9 cellular contexts compared by ENCODE assay signal in the genomic region with DNA sequence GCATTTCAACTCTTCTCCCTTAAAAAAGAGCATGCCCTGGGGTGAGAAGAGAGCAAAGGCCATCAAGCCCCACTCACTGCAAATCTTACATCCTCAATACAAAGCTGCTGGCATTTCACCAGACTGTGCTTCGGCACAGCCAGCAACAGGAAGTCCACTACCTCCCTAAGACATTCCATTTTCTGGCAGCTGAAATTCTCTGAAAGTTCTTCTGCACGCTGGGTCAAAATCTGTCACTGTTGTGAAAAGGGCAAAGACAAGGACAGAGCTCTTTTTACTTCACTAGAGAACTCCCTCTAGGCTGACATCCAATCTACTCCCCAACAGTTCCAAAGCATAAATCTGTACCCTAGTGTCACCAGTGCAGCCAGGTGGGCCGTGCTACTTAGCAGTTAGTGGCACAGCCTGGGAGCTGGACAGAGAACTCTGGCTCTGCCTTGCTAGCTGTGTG. TPM values are rescaled to one million over a fixed set of nuclear protein-coding genes. Genes with fewer than 3 reads are reported as not detected.
A peak's percentile ranks its signal among the peaks of the same experiment; 100 is the strongest.
DNase-seq lines count a peak whose midpoint lies in the region; ATAC-seq, FAIRE-seq and TF ChIP-seq lines count a peak whose summit lies in the region.
"Had no signal": no experiment of that assay in that cellular context is flagged by ENCODE, and none has a peak within 500 bp of the region (broad histone marks: within the 10 kb centered on the region; RNA-seq: fewer than 3 reads in every experiment).

No MANE protein-coding gene starts in this region.

- H3K9me1 ChIP-seq in K562 (ENCODE audit: control insufficient read depth, insufficient read depth, low read length) = no peaks in the 10 kb centered on the region

- CTCF ChIA-PET in K562 (lab: Yijun Ruan, JAX; ENCODE audit: low intra/inter-chr PET ratio) = no interaction called here

- no peak overlapping the region for H3K4me2 ChIP-seq in K562 (ENCODE audit: insufficient read depth, low read length)

- H3K4me1 ChIP-seq in K562 (replicated peaks in 1 of 2; ENCODE audit: control insufficient read depth in 2 of 2, insufficient read depth in 2 of 2, low read length in 2 of 2) (no peaks in the 10 kb centered on the region; a peak in 1 of 5 replicates), thoracic aorta (ENCODE audit: control insufficient read depth in 1 of 2, low read depth in 2 of 2) (peaks cover 29 to 50% of the 10 kb centered on the region in 2 donors)

- no peak for FAIRE-seq in K562 (lab: Jason Lieb, UNC)

- H3K36me3 Mint-ChIP-seq in activated naive CD4-positive, alpha-beta T cell treated with anti-CD3 and anti-CD28 coated beads, Interleukin-2, amount 50 U/mL, for 24 hours = peaks cover 17% of the 10 kb centered on the region

- no peak overlapping the region for H3K4me3 Mint-ChIP-seq in activated naive CD4-positive, alpha-beta T cell treated with anti-CD3 and anti-CD28 coated beads, Interleukin-2, amount 50 U/mL, for 24 hours

- peaks cover 2% of the 10 kb centered on the region; the same call in 1 of the 3 replicates for H3K79me2 ChIP-seq in K562 (ENCODE audit: control insufficient read depth, insufficient read depth, low read length)

- BruUV-seq in K562 (replicated peaks; lab: Mats Ljungman, UMichigan) = no TSS peak

- H3K9me3 ChIP-seq in K562 (replicated peaks; ENCODE audit: control insufficient read depth, insufficient read depth, low read depth, low read length) = no peaks in the 10 kb centered on the region
- no peaks in the 10 kb centered on the region for H3K9me3 ChIP-seq in thoracic aorta

- H3K9ac ChIP-seq in K562 (ENCODE audit: insufficient read depth in 1 of 2, low read depth in 2 of 2, low read length in 2 of 2) = no peak overlapping the region

- POLR2A ChIA-PET in K562 (lab: Yijun Ruan, JAX) = interaction anchor here (1.4 kb wide), 1 partner anchor 11 kb away, joined by 4 read pairs; no protein-coding TSS in a partner anchor

- H3K27ac Mint-ChIP-seq in activated naive CD4-positive, alpha-beta T cell treated with anti-CD3 and anti-CD28 coated beads, Interleukin-2, amount 50 U/mL, for 24 hours = peak overlapping the region; percentile 6

- H3K36me3 ChIP-seq in K562 (ENCODE audit: control insufficient read depth, insufficient read depth, low read length) (peaks cover 6% of the 10 kb centered on the region; the same call in 2 of the 3 replicates), thoracic aorta (no peaks in the 10 kb centered on the region)

- peaks cover 7% of the 10 kb centered on the region; the same call in 1 of the 2 replicates for H4K20me1 ChIP-seq in K562 (replicated peaks; ENCODE audit: control insufficient read depth, insufficient read depth, low read length)

- in situ Hi-C loops in K562 (cut with MboI) = no loop called here

- no peaks in the 10 kb centered on the region for H3K27me3 Mint-ChIP-seq in activated naive CD4-positive, alpha-beta T cell treated with anti-CD3 and anti-CD28 coated beads, Interleukin-2, amount 50 U/mL, for 24 hours

- no peaks in the 10 kb centered on the region for H3K27me3 ChIP-seq in K562 (ENCODE audit: control insufficient read depth in 2 of 2, insufficient read depth in 2 of 2, low read length in 2 of 2)
- H3K27me3 ChIP-seq in thoracic aorta (replicated peaks; ENCODE audit: insufficient read depth) = no peaks in the 10 kb centered on the region

- ATAC-seq in K562 (peak; percentile 44; the same call in 2 of the 3 replicates), left colon (peak; percentile 35), thoracic aorta (ENCODE audit: insufficient number of reproducible peaks, low FRiP score, low read depth) (no peak)

- H3K4me3 ChIP-seq in K562 (no peak overlapping the region), thoracic aorta (peak overlapping the region; percentile 6)

- H3K27ac ChIP-seq in K562 (ENCODE audit: extremely low read depth, low read depth, low read length) = no peak overlapping the region
- peak overlapping the region; percentile 7 to 14 for H3K27ac ChIP-seq in thoracic aorta

- no peak for DNase-seq in activated naive CD4-positive, alpha-beta T cell treated with Interleukin-2 at 50 U/mL for 16 hours
- DNase-seq in K562 (ENCODE audit: extremely low read depth in 1 of 4, low spot score in 3 of 4) (no peak), left colon (peak in 1 of 2 donors; percentile 25), thoracic aorta (ENCODE audit: low spot score) (no peak), GM20000 (ENCODE audit: low spot score) (no peak), GM19240 (ENCODE audit: insufficient read length, low spot score) (no peak), activated T-cell treated with anti-CD3 and anti-CD28 coated beads for 4 hours (no peak)
- DNase-seq: stimulated activated CD4-positive, alpha-beta T cell treated with anti-CD3 and anti-CD28 coated beads, Interleukin-4, amount 100 ng/mL, for 1 hour had no signal

- TF ChIP-seq CTCF in K562 (IDR thresholded peaks at IDR 0.05 in 2 of 3, conservative IDR thresholded peaks at IDR 0.05 in 1 of 3; ENCODE audit: insufficient read depth in 2 of 3, low read depth in 1 of 3, low read length in 3 of 3) (no peak), thoracic aorta (IDR thresholded peaks at IDR 0.05) (no peak), GM20000 (IDR thresholded peaks at IDR 0.05; ENCODE audit: extremely low read depth, missing control alignments) (no peak)

- WGBS in K562 (ENCODE audit: insufficient coverage, low coverage, missing lambda C conversion rate) = 59% methylated on average over 3 of the region's 3 CpGs

- intact Hi-C loops in K562 (cut with micrococcal nuclease) = no loop called here
- intact Hi-C loops in left colon (cut with DNase I, micrococcal nuclease) = no loop called here

- peaks cover 73% of the 10 kb centered on the region for H3K4me1 Mint-ChIP-seq in activated naive CD4-positive, alpha-beta T cell treated with anti-CD3 and anti-CD28 coated beads, Interleukin-2, amount 50 U/mL, for 24 hours

- TF ChIP-seq RAD21 in K562 (CRISPR knock-in tag; conservative IDR thresholded peaks at IDR 0.05 in 1 of 2, IDR thresholded peaks at IDR 0.05 in 1 of 2) = no peak

- no peaks in the 10 kb centered on the region for H3K9me3 Mint-ChIP-seq in activated naive CD4-positive, alpha-beta T cell treated with anti-CD3 and anti-CD28 coated beads, Interleukin-2, amount 50 U/mL, for 24 hours

- TF ChIP-seq POLR2A in K562 (conservative IDR thresholded peaks at IDR 0.05) = no peak

- H2AFZ ChIP-seq in K562 (ENCODE audit: low read depth, low read length) = no peak overlapping the region

- TF ChIP-seq EP300 in K562 (IDR thresholded peaks at IDR 0.05; ENCODE audit: low read length) = no peak

TF ChIP-seq in K562, 482 proteins besides CTCF, POLR2A, EP300 and RAD21 (continues in another document):
- TF ChIP-seq, protein P1, sequence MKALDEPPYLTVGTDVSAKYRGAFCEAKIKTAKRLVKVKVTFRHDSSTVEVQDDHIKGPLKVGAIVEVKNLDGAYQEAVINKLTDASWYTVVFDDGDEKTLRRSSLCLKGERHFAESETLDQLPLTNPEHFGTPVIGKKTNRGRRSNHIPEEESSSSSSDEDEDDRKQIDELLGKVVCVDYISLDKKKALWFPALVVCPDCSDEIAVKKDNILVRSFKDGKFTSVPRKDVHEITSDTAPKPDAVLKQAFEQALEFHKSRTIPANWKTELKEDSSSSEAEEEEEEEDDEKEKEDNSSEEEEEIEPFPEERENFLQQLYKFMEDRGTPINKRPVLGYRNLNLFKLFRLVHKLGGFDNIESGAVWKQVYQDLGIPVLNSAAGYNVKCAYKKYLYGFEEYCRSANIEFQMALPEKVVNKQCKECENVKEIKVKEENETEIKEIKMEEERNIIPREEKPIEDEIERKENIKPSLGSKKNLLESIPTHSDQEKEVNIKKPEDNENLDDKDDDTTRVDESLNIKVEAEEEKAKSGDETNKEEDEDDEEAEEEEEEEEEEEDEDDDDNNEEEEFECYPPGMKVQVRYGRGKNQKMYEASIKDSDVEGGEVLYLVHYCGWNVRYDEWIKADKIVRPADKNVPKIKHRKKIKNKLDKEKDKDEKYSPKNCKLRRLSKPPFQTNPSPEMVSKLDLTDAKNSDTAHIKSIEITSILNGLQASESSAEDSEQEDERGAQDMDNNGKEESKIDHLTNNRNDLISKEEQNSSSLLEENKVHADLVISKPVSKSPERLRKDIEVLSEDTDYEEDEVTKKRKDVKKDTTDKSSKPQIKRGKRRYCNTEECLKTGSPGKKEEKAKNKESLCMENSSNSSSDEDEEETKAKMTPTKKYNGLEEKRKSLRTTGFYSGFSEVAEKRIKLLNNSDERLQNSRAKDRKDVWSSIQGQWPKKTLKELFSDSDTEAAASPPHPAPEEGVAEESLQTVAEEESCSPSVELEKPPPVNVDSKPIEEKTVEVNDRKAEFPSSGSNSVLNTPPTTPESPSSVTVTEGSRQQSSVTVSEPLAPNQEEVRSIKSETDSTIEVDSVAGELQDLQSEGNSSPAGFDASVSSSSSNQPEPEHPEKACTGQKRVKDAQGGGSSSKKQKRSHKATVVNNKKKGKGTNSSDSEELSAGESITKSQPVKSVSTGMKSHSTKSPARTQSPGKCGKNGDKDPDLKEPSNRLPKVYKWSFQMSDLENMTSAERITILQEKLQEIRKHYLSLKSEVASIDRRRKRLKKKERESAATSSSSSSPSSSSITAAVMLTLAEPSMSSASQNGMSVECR (CRISPR knock-in tag; IDR thresholded peaks at IDR 0.05) = no peak
- no peak for TF ChIP-seq GATA2 (CRISPR knock-in tag; IDR thresholded peaks at IDR 0.05)

RNA-seq across cellular contexts. Expression of a gene that starts 6.3 kb away (rescaled TPM):
- total RNA-seq in K562 (2011; cell fraction: chromatin; rRNA removed; ENCODE audit: low replicate concordance) = 14.0 and 34.0 TPM in 2 replicates
- 9.2 and 9.6 TPM in 2 replicates for total RNA-seq in K562 (2011; cell fraction: nucleolus; rRNA removed)
- total RNA-seq in K562 (2011; cell fraction: nucleoplasm; rRNA removed) = 14.1 and 22.3 TPM in 2 replicates
- total RNA-seq in K562 (2014; rRNA removed) (3.4 and 3.9 TPM in 2 replicates), K562 (2014; rRNA removed; fragmentation: Illumina TruSeq; extraction: Trizol) (4.8 and 6.1 TPM in 2 replicates), K562 (2015; rRNA removed; fragmentation: Illumina TruSeq; extraction: Trizol) (6.3 and 6.8 TPM in 2 replicates), K562 (2021) (6.4 and 6.6 TPM in 2 replicates), left colon (10 to 100 TPM; 16.1 to 32.1 TPM), thoracic aorta (10 to 100 TPM; 13.9 to 44.7 TPM)
- polyA plus RNA-seq in K562 (2011; rRNA removed) (4.8 and 5.7 TPM in 2 replicates), K562 (2014; fragmentation: Illumina TruSeq; extraction: Trizol) (5.4 and 5.7 TPM in 2 replicates), K562 (2014; fragmentation: Nextera tagmentation; extraction: Ambion mirVana) (1 to 10 TPM; 1.6 to 1.8 TPM), K562 (2014; rRNA removed) (3.5 and 4.0 TPM in 2 replicates)
- 0.91 and 2.4 TPM in 2 replicates for polyA plus RNA-seq in K562 (2011; cell fraction: cytosol; rRNA removed)
- 9.6 and 12.8 TPM in 2 replicates for polyA plus RNA-seq in K562 (2011; cell fraction: nucleus; rRNA removed)
- polyA plus RNA-seq in K562 (2012) = 3.3 and 4.7 TPM in 2 replicates
- polyA minus RNA-seq in K562 (2011; rRNA and poly(A)+ RNA removed) = 10.5 and 12.9 TPM in 2 replicates
- polyA minus RNA-seq in K562 (2011; cell fraction: cytosol; rRNA and poly(A)+ RNA removed) = 2.9 and 5.3 TPM in 2 replicates
- 11.6 and 17.3 TPM in 2 replicates for polyA minus RNA-seq in K562 (2011; cell fraction: nucleus; rRNA and poly(A)+ RNA removed)
